Comparison of ENCODE assay signal across 11 cellular contexts in the genomic region with DNA sequence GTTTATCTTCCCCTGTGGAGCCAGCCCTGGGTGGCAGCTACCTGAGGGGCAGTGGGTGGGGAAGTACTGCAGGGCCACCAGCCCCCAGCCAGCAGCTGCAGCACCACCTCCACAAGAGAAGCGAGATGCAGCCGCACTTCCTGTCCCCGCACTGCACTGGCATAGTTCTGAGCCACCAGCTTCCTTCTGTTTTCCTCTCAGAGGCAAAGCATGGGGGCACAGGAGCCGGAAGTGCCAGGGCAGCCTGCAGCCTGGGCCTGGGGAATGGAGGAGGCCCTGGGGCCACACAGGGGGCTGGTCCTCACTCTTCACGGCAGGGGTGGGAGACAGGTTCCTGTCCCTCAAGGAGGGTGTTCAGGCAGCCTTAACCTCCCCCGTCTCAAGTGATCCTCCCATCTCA. TPM values are rescaled to one million over a fixed set of nuclear protein-coding genes. Genes with fewer than 3 reads are reported as not detected.
DNase-seq lines count a peak whose midpoint lies in the region; ATAC-seq lines count a peak whose summit lies in the region.
"Had no signal": no experiment of that assay in that cellular context is flagged by ENCODE, and none has a peak within 500 bp of the region (broad histone marks: within the 10 kb centered on the region; RNA-seq: fewer than 3 reads in every experiment).

No MANE protein-coding gene starts in this region.

- H3K36me3 Mint-ChIP-seq in stimulated activated naive B cell treated with anti-CD40 and anti-IgM and Interleukin-4, amounts not matched to agents 10 μg/mL and 1 μg/mL and 100 μg/mL, for 72 hours: peaks cover 34 to 56% of the 10 kb centered on the region in 2 donors

- peak overlapping the region; percentile 7 to 63 for H3K4me3 Mint-ChIP-seq in stimulated activated naive B cell treated with anti-CD40 and anti-IgM and Interleukin-4, amounts not matched to agents 10 μg/mL and 1 μg/mL and 100 μg/mL, for 72 hours

- peak; percentile 63 to 68 for ATAC-seq in stimulated activated naive B cell treated with anti-CD40 and anti-IgM and Interleukin-4, amounts not matched to agents 10 μg/mL and 1 μg/mL and 100 μg/mL, for 72 hours (replicated peaks)
- ATAC-seq in GM19035 (IDR thresholded peaks at IDR 0.05; ENCODE audit: unreplicated experiment) (no peak), GM19328 (IDR thresholded peaks at IDR 0.05; ENCODE audit: unreplicated experiment) (no peak), HG02571 (IDR thresholded peaks at IDR 0.05; ENCODE audit: unreplicated experiment) (no peak)

- peak; percentile 41 for DNase-seq in activated CD4-positive, alpha-beta T cell treated with anti-CD3 and anti-CD28 coated beads, Interleukin-2, amount 50 U/mL, for 1 hour
- no peak for DNase-seq in stimulated activated naive B cell treated with anti-CD40 and anti-IgM and Interleukin-4, amounts not matched to agents 10 μg/mL and 1 μg/mL and 100 μg/mL, for 72 hours
- no peak for DNase-seq in H4 (ENCODE audit: low spot score)
- DNase-seq: NCI-H2171 had no signal

- 69 to 74% methylated on average over 6 of the region's 6 CpGs for WGBS in esophagus, 2 donors

- H3K4me3 ChIP-seq in esophagus (ENCODE audit: low read depth in 1 of 2, low read length in 2 of 2): no peak overlapping the region

- H3K4me1 ChIP-seq in esophagus (ENCODE audit: control insufficient read depth in 2 of 2, insufficient read depth in 2 of 2, low read length in 1 of 2): peaks cover 0 to 14% of the 10 kb centered on the region in 2 donors

- H3K9me3 Mint-ChIP-seq in stimulated activated naive B cell treated with anti-CD40 and anti-IgM and Interleukin-4, amounts not matched to agents 10 μg/mL and 1 μg/mL and 100 μg/mL, for 72 hours: no peaks in the 10 kb centered on the region

- peaks cover 42 to 84% of the 10 kb centered on the region in 2 donors for H3K4me1 Mint-ChIP-seq in stimulated activated naive B cell treated with anti-CD40 and anti-IgM and Interleukin-4, amounts not matched to agents 10 μg/mL and 1 μg/mL and 100 μg/mL, for 72 hours

- H3K36me3 ChIP-seq in KOPT-K1 (ENCODE audit: insufficient read depth, low read length): peaks cover 33% of the 10 kb centered on the region
- peaks cover 6 to 34% of the 10 kb centered on the region in 2 donors for H3K36me3 ChIP-seq in esophagus (ENCODE audit: control insufficient read depth in 2 of 2, insufficient read depth in 2 of 2, low read length in 1 of 2)

- H3K9me3 ChIP-seq in KOPT-K1 (ENCODE audit: insufficient read depth, low read length, poor library complexity, severe bottlenecking): no peaks in the 10 kb centered on the region
- no peaks in the 10 kb centered on the region for H3K9me3 ChIP-seq in esophagus (ENCODE audit: control insufficient read depth in 2 of 2, insufficient read depth in 1 of 2, low read depth in 1 of 2, low read length in 1 of 2)

- no peaks in the 10 kb centered on the region for H3K27me3 Mint-ChIP-seq in stimulated activated naive B cell treated with anti-CD40 and anti-IgM and Interleukin-4, amounts not matched to agents 10 μg/mL and 1 μg/mL and 100 μg/mL, for 72 hours

- H3K27ac ChIP-seq in KOPT-K1 (ENCODE audit: low read depth, low read length, poor library complexity, severe bottlenecking) (peak overlapping the region; percentile 90), esophagus (ENCODE audit: low read depth in 2 of 2, low read length in 1 of 2) (peak overlapping the region; percentile 8 to 22)

- no peaks in the 10 kb centered on the region for H3K27me3 ChIP-seq in esophagus (ENCODE audit: control insufficient read depth in 1 of 2, insufficient read depth in 2 of 2, low read length in 2 of 2)

- peak overlapping the region; percentile 89 for H3K27ac Mint-ChIP-seq in stimulated activated naive B cell treated with anti-CD40 and anti-IgM and Interleukin-4, amounts not matched to agents 10 μg/mL and 1 μg/mL and 100 μg/mL, for 72 hours

RNA-seq across cellular contexts. Expression of gene SH3BP1, which starts 11.9 kb away (rescaled TPM):
- 10 to 100 TPM; 39.8 to 42.0 TPM for polyA plus RNA-seq in esophagus
- 6.9 and 14.7 TPM in 2 replicates for total RNA-seq in H4 (2014; rRNA removed; shearing (Covaris generic))

RNA-seq across cellular contexts. Expression of gene GGA1, which starts 18.9 kb away (rescaled TPM):
- 10 to 100 TPM; 34.2 to 55.6 TPM for polyA plus RNA-seq in esophagus
- total RNA-seq in H4 (2014; rRNA removed; shearing (Covaris generic)): 8.2 and 31.3 TPM in 2 replicates

RNA-seq across cellular contexts. Expression of gene PDXP, which starts 31.0 kb away (rescaled TPM):
- polyA plus RNA-seq in esophagus: 1 to 10 TPM; 1.4 to 2.2 TPM
- 9.0 and 9.3 TPM in 2 replicates for total RNA-seq in H4 (2014; rRNA removed; shearing (Covaris generic))

RNA-seq across cellular contexts. Expression of gene LGALS2, which starts 47.7 kb away (rescaled TPM):
- 1 to 10 TPM in 1 of 2 donors, under 1 TPM in 1; 0.20 to 1.3 TPM for polyA plus RNA-seq in esophagus
- not detected in 2 replicates for total RNA-seq in H4 (2014; rRNA removed; shearing (Covaris generic))
- total RNA-seq: fibroblast of villous mesenchyme, renal cortical epithelial cell had no signal

RNA-seq across cellular contexts. Expression of gene LGALS1, which starts 47.9 kb away (rescaled TPM):
- 100 to 1,000 TPM; 160 to 194 TPM for polyA plus RNA-seq in esophagus
- total RNA-seq in H4 (2014; rRNA removed; shearing (Covaris generic)): 1,239 and 1,549 TPM in 2 replicates

Comparison
In these comparisons a context has a peak if more than half of its experiments do, and no peak if none do; other contexts are left out.
1. ATAC-seq: peak in stimulated activated naive B cell treated with anti-CD40 and anti-IgM and Interleukin-4, amounts not matched to agents 10 μg/mL and 1 μg/mL and 100 μg/mL, for 72 hours (2 of 2); none in GM19035 (single experiment), GM19328 (single experiment) and HG02571 (single experiment).